12 cellular contexts compared by ENCODE assay signal in genomic region chr19:6457958-6458694, GRCh38. TPM values are rescaled to one million over a fixed set of nuclear protein-coding genes. Genes with fewer than 3 reads are reported as not detected.
DNase-seq lines count a peak whose midpoint lies in the region; ATAC-seq, FAIRE-seq and TF ChIP-seq lines count a peak whose summit lies in the region.
"Had no signal": no experiment of that assay in that cellular context is flagged by ENCODE, and none has a peak within 500 bp of the region (broad histone marks: within the 10 kb centered on the region; RNA-seq: fewer than 3 reads in every experiment).

No MANE protein-coding gene starts in this region.

- no peak overlapping the region for H2BK15ac ChIP-seq in H1 (ENCODE audit: low read length)

- no peak overlapping the region for H2BK12ac ChIP-seq in H1 (ENCODE audit: low read depth, low read length)

- H3K27ac ChIP-seq in SK-N-SH (ENCODE audit: low read depth in 2 of 2, low read length in 1 of 2) = no peak overlapping the region
- H3K27ac ChIP-seq in H1 (ENCODE audit: low read depth, low read length) = no peak overlapping the region

- TF ChIP-seq POLR2A in H1 (IDR thresholded peaks at IDR 0.05; ENCODE audit: control extremely low read depth in 1 of 2, low read depth in 2 of 2, low read length in 2 of 2) = no peak

- no peak overlapping the region for H2AK5ac ChIP-seq in H1 (ENCODE audit: low read depth, low read length)

- H4K91ac ChIP-seq in H1 (replicated peaks; ENCODE audit: insufficient read length, low read length) = no peak overlapping the region

- H3F3A ChIP-seq in SK-N-SH (replicated peaks; ENCODE audit: insufficient read depth) (no peaks in the 10 kb centered on the region), Loucy (ENCODE audit: low read depth) (no peaks in the 10 kb centered on the region)

- POLR2A ChIA-PET in SK-N-SH (lab: Yijun Ruan, JAX) (no interaction called here), H1 (lab: Charles Lee; ENCODE audit: partially characterized antibody) (interaction anchor here (0.8 to 1.2 kb wide), 4 partner anchors 20 to 73 kb away, joined by 3 read pairs; no protein-coding TSS in a partner anchor)

- no peak overlapping the region for H2BK20ac ChIP-seq in H1 (ENCODE audit: low read length)

- H3K56ac ChIP-seq in H1 (replicated peaks; ENCODE audit: insufficient read length, low read depth, low read length) = no peak overlapping the region

- no peak overlapping the region for H3K14ac ChIP-seq in H1 (ENCODE audit: insufficient read length)

- H3K9ac ChIP-seq in SK-N-SH (no peak overlapping the region), Loucy (ENCODE audit: low read depth, low read length, poor library complexity, severe bottlenecking) (peak overlapping the region; percentile 48), H1 (replicated peaks in 1 of 4; ENCODE audit: extremely low read depth in 1 of 4, low read depth in 3 of 4, low read length in 3 of 4) (no peak overlapping the region; a peak in 1 of 7 replicates)

- H3K79me1 ChIP-seq in H1 (ENCODE audit: low read depth, low read length) = no peaks in the 10 kb centered on the region

- no peak overlapping the region for H3K23ac ChIP-seq in H1 (ENCODE audit: insufficient read length)

- TF ChIP-seq EP300 in SK-N-SH (IDR thresholded peaks at IDR 0.05; ENCODE audit: borderline replicate concordance in 1 of 2, low read depth in 1 of 2, low read length in 1 of 2) = no peak
- TF ChIP-seq EP300 in H1 (IDR thresholded peaks at IDR 0.05; ENCODE audit: borderline replicate concordance in 1 of 2, low read depth in 2 of 2, low read length in 2 of 2) = no peak

- no peak for FAIRE-seq in H1 (lab: Jason Lieb, UNC)

- peaks cover 7% of the 10 kb centered on the region for H3K23me2 ChIP-seq in H1 (ENCODE audit: low read depth, low read length)

- no peak for DNase-seq in SK-N-SH
- no peak for DNase-seq in H1 (ENCODE audit: low read depth in 1 of 2, low spot score in 2 of 2)
- DNase-seq in retinal pigment epithelial cell (ENCODE audit: low read depth) = no peak
- DNase-seq in stimulated activated CD4-positive, alpha-beta T cell treated with anti-CD3 and anti-CD28 coated beads, Interleukin-4, amount 100 ng/mL, for 1 hour = no peak
- DNase-seq: activated CD4-positive, CD25-positive, alpha-beta regulatory T cell treated with anti-CD3 and anti-CD28 coated beads, Interleukin-2, amount 50 U/mL, for 72 hours; MG63 had no signal

- peaks cover 0 to 9% of the 10 kb centered on the region in 2 experiments for H3K36me3 ChIP-seq in SK-N-SH (replicated peaks in 1 of 2; ENCODE audit: control insufficient read depth in 1 of 2, insufficient read depth in 2 of 2, low read length in 1 of 2)
- peaks cover 3% of the 10 kb centered on the region; the same call in 1 of the 2 replicates for H3K36me3 ChIP-seq in Loucy (ENCODE audit: insufficient read depth, low read length)
- H3K36me3 ChIP-seq in H1 (ENCODE audit: control insufficient read depth in 2 of 4, insufficient read depth in 4 of 4, low read length in 3 of 4) = peaks cover 5 to 21% (median 10%) of the 10 kb centered on the region in 4 experiments; a peak in 7 of 8 replicates
- H3K36me3 ChIP-seq: MG63 had no signal

- H3K9me3 ChIP-seq in SK-N-SH (no peaks in the 10 kb centered on the region), Loucy (ENCODE audit: insufficient read depth, low read depth, low read length) (no peaks in the 10 kb centered on the region), H1 (ENCODE audit: insufficient read depth in 2 of 2, low read depth in 1 of 2, low read length in 1 of 2) (peaks cover 0 to 8% of the 10 kb centered on the region in 2 experiments; a peak in 1 of 4 replicates)
- H3K9me3 ChIP-seq: MG63 had no signal

- H2AFZ ChIP-seq in SK-N-SH (ENCODE audit: low read depth) (no peak overlapping the region), Loucy (ENCODE audit: low read length) (no peak overlapping the region), H1 (ENCODE audit: low read length) (no peak overlapping the region)

- H3K4me1 ChIP-seq in SK-N-SH (ENCODE audit: control insufficient read depth in 1 of 2, insufficient read depth in 2 of 2, low read depth in 1 of 2, low read length in 1 of 2) (peaks cover 0 to 9% of the 10 kb centered on the region in 2 experiments; a peak in 1 of 4 replicates), Loucy (ENCODE audit: insufficient read depth, low read length, poor library complexity, severe bottlenecking) (peaks cover 12% of the 10 kb centered on the region), H1 (replicated peaks in 1 of 4; ENCODE audit: control insufficient read depth in 3 of 4, insufficient read depth in 4 of 4, low read length in 3 of 4) (peaks cover 0 to 9% (median 0%) of the 10 kb centered on the region in 4 experiments; a peak in 5 of 7 replicates)

- TF ChIP-seq RAD21 in SK-N-SH (IDR thresholded peaks at IDR 0.05; ENCODE audit: low read length) (no peak), H1 (IDR thresholded peaks at IDR 0.05 in 1 of 2, conservative IDR thresholded peaks at IDR 0.05 in 1 of 2; ENCODE audit: low read depth in 2 of 2, low read length in 2 of 2) (no peak)

- H3K4me2 ChIP-seq in SK-N-SH (peak overlapping the region; percentile 96), Loucy (ENCODE audit: low read depth, low read length, poor library complexity, severe bottlenecking) (peak overlapping the region; percentile 88), H1 (ENCODE audit: insufficient read depth in 1 of 2, low read depth in 2 of 2, low read length in 2 of 2) (peak overlapping the region; percentile 27 to 63)

- ATAC-seq in SK-N-SH treated with all-trans-retinoic acid at 6 μM for 48 hours (no peak), GM19452 (IDR thresholded peaks at IDR 0.05; ENCODE audit: unreplicated experiment) (no peak), HG03342 (IDR thresholded peaks at IDR 0.05; ENCODE audit: unreplicated experiment) (no peak)

- H4K8ac ChIP-seq in H1 (ENCODE audit: extremely low read depth, insufficient read depth, low read length) = no peak overlapping the region

- no peak overlapping the region for H2BK120ac ChIP-seq in H1 (replicated peaks; ENCODE audit: low read depth, low read length)

- no peaks in the 10 kb centered on the region for H3K27me3 ChIP-seq in SK-N-SH (ENCODE audit: insufficient read depth)
- no peaks in the 10 kb centered on the region for H3K27me3 ChIP-seq in Loucy (ENCODE audit: insufficient read depth, low read length, poor library complexity, severe bottlenecking)
- no peaks in the 10 kb centered on the region for H3K27me3 ChIP-seq in H1 (replicated peaks in 1 of 4; ENCODE audit: control insufficient read depth in 3 of 4, extremely low read depth in 1 of 4, insufficient read depth in 3 of 4, low read length in 3 of 4)
- H3K27me3 ChIP-seq: MG63 had no signal

- 96% methylated on average over 13 of the region's 17 CpGs for WGBS in SK-N-SH (ENCODE audit: low lambda C conversion rate)
- 80% methylated on average over 16 of the region's 17 CpGs; no CpG with 5 or more reads in 1 of the 2 experiments for WGBS in H1 (ENCODE audit: extremely low coverage in 1 of 2, insufficient coverage in 1 of 2, insufficient read length in 1 of 2, insufficient replicate concordance in 2 of 2, low coverage in 1 of 2, low lambda C conversion rate in 2 of 2, missing lambda C conversion rate in 1 of 2), 2 experiments

- no peak overlapping the region for H2BK5ac ChIP-seq in H1 (ENCODE audit: low read depth, low read length)

- H4K20me1 ChIP-seq in SK-N-SH (ENCODE audit: insufficient read depth) (no peaks in the 10 kb centered on the region), Loucy (ENCODE audit: insufficient read depth, low read length, poor library complexity, severe bottlenecking) (no peaks in the 10 kb centered on the region), H1 (replicated peaks in 1 of 2; ENCODE audit: control insufficient read depth in 1 of 2, insufficient read depth in 2 of 2, low read length in 2 of 2) (no peaks in the 10 kb centered on the region)

- TF ChIP-seq CTCF in SK-N-SH (IDR thresholded peaks at IDR 0.05) (no peak), Loucy (conservative IDR thresholded peaks at IDR 0.05; ENCODE audit: low read length) (no peak), H1 (IDR thresholded peaks at IDR 0.05; ENCODE audit: control extremely low read depth in 1 of 3, insufficient read depth in 1 of 3, low read depth in 1 of 3, low read length in 3 of 3) (no peak), retinal pigment epithelial cell (conservative IDR thresholded peaks at IDR 0.05; ENCODE audit: low read depth, low read length) (no peak)

- H3K18ac ChIP-seq in H1 (ENCODE audit: extremely low read depth, low read length) = no peak overlapping the region

- H3K4ac ChIP-seq in H1 (replicated peaks; ENCODE audit: insufficient read length, low read depth, low read length) = no peak overlapping the region

- H3K9me2 ChIP-seq in SK-N-SH (no peaks in the 10 kb centered on the region), Loucy (replicated peaks; ENCODE audit: low read depth, low read length) (no peaks in the 10 kb centered on the region)

- H3K79me2 ChIP-seq in SK-N-SH (ENCODE audit: insufficient read depth) = no peaks in the 10 kb centered on the region
- peaks cover 5% of the 10 kb centered on the region; the same call in 1 of the 2 replicates for H3K79me2 ChIP-seq in Loucy (ENCODE audit: insufficient read depth, low read length)
- no peaks in the 10 kb centered on the region for H3K79me2 ChIP-seq in H1 (ENCODE audit: control insufficient read depth in 1 of 2, insufficient read depth in 2 of 2, low read length in 2 of 2)

- peak overlapping the region in 1 of 2 experiments; percentile 84; a peak in 2 of 4 replicates for H3K4me3 ChIP-seq in SK-N-SH (ENCODE audit: low read depth in 2 of 2, low read length in 1 of 2)
- H3K4me3 ChIP-seq in Loucy (ENCODE audit: low read length, poor library complexity, severe bottlenecking) = peak overlapping the region; percentile 78
- no peak overlapping the region for H3K4me3 ChIP-seq in H1 (ENCODE audit: extremely low read depth in 1 of 4, insufficient read depth in 2 of 4, low read depth in 3 of 4, low read length in 4 of 4)
- peak overlapping the region; percentile 70 for H3K4me3 ChIP-seq in retinal pigment epithelial cell (ENCODE audit: low read length)

- H4K5ac ChIP-seq in H1 (ENCODE audit: insufficient read length, low read depth, low read length) = no peak overlapping the region

- CTCF ChIA-PET in SK-N-SH (lab: Yijun Ruan, JAX) = no interaction called here
- CTCF ChIA-PET in H1 (lab: Charles Lee; ENCODE audit: partially characterized antibody) = interaction anchor here (1.0 to 1.8 kb wide), 3 partner anchors 11 to 23 kb away, joined by 3 to 5 read pairs (median 5); partner anchors contain the start of gene DENND1C

RNA-seq across cellular contexts. Expression of gene SLC25A23, which starts 1.5 kb away (rescaled TPM):
- polyA plus RNA-seq in SK-N-SH (2012; rRNA removed) (9.4 and 10.9 TPM in 2 replicates), H1 (2011; rRNA removed) (18.0 and 31.5 TPM in 2 replicates)
- polyA plus RNA-seq in SK-N-SH (2012; cell fraction: cytosol; rRNA removed) = 6.3 and 9.1 TPM in 2 replicates
- 27.1 and 28.0 TPM in 2 replicates for polyA plus RNA-seq in SK-N-SH (2012; cell fraction: nucleus; rRNA removed)
- 48.1 and 54.0 TPM in 2 replicates for total RNA-seq in H1 (2021; fragmentation: NEBNext Ultra II Directional; extraction: Animal tissue kit (Norgen Biotek cat#: 25700))
- 18.1 TPM for polyA plus RNA-seq in H1 (2011; cell fraction: cytosol; rRNA removed)
- polyA plus RNA-seq in H1 (2011; cell fraction: nucleus; rRNA removed) = 23.6 TPM
- polyA plus RNA-seq in H1 (2012, experiment 1 of 2) = 45.9 to 52.0 TPM (median 51.1 TPM) in 4 replicates
- 52.2 TPM for polyA plus RNA-seq in H1 (2012, experiment 2 of 2)
- 55.6 TPM for polyA plus RNA-seq in H1 (2013, experiment 1 of 2)
- polyA plus RNA-seq in H1 (2013, experiment 2 of 2) = 57.5 TPM
- polyA minus RNA-seq in H1 (2011; rRNA and poly(A)+ RNA removed) = 11.9 and 19.4 TPM in 2 replicates
- polyA minus RNA-seq in H1 (2011; cell fraction: cytosol; rRNA and poly(A)+ RNA removed) = 33.5 TPM
- 17.9 TPM for polyA minus RNA-seq in H1 (2011; cell fraction: nucleus; rRNA and poly(A)+ RNA removed)

RNA-seq across cellular contexts. Expression of gene CRB3, which starts 5.9 kb away (rescaled TPM):
- polyA plus RNA-seq in SK-N-SH (2012; rRNA removed) (not detected in 2 replicates), H1 (2011; rRNA removed) (24.6 and 33.7 TPM in 2 replicates)
- polyA plus RNA-seq in SK-N-SH (2012; cell fraction: cytosol; rRNA removed) = 0.01 TPM in 1 of 2 replicates, not detected in the other
- polyA plus RNA-seq in SK-N-SH (2012; cell fraction: nucleus; rRNA removed) = 0.06 TPM in 1 of 2 replicates, not detected in the other
- 21.1 and 24.6 TPM in 2 replicates for total RNA-seq in H1 (2021; fragmentation: NEBNext Ultra II Directional; extraction: Animal tissue kit (Norgen Biotek cat#: 25700))
- 19.3 TPM for polyA plus RNA-seq in H1 (2011; cell fraction: cytosol; rRNA removed)
- 16.0 TPM for polyA plus RNA-seq in H1 (2011; cell fraction: nucleus; rRNA removed)
- polyA plus RNA-seq in H1 (2012, experiment 1 of 2) = 12.4 to 17.6 TPM (median 16.4 TPM) in 4 replicates
- polyA plus RNA-seq in H1 (2012, experiment 2 of 2) = 18.0 TPM
- polyA plus RNA-seq in H1 (2013, experiment 1 of 2) = 17.0 TPM
- 19.9 TPM for polyA plus RNA-seq in H1 (2013, experiment 2 of 2)
- 6.2 and 6.6 TPM in 2 replicates for polyA minus RNA-seq in H1 (2011; rRNA and poly(A)+ RNA removed)
- 14.1 TPM for polyA minus RNA-seq in H1 (2011; cell fraction: cytosol; rRNA and poly(A)+ RNA removed)
- 9.0 TPM for polyA minus RNA-seq in H1 (2011; cell fraction: nucleus; rRNA and poly(A)+ RNA removed)
- polyA plus RNA-seq: AG04450, fibroblast of lung had no signal

RNA-seq across cellular contexts. Expression of gene DENND1C, which starts 23.5 kb away (rescaled TPM):
- polyA plus RNA-seq in SK-N-SH (2012; rRNA removed) = 0.05 and 0.11 TPM in 2 replicates
- polyA plus RNA-seq in SK-N-SH (2012; cell fraction: cytosol; rRNA removed) = 0.03 and 0.04 TPM in 2 replicates
- 0.08 and 0.12 TPM in 2 replicates for polyA plus RNA-seq in SK-N-SH (2012; cell fraction: nucleus; rRNA removed)
- 3.7 and 4.0 TPM in 2 replicates for total RNA-seq in H1 (2021; fragmentation: NEBNext Ultra II Directional; extraction: Animal tissue kit (Norgen Biotek cat#: 25700))
- polyA plus RNA-seq in H1 (2011; rRNA removed) = 3.6 and 3.9 TPM in 2 replicates
- 2.6 TPM for polyA plus RNA-seq in H1 (2011; cell fraction: cytosol; rRNA removed)
- polyA plus RNA-seq in H1 (2011; cell fraction: nucleus; rRNA removed) = 3.6 TPM
- polyA plus RNA-seq in H1 (2012, experiment 1 of 2) = 19.7 to 29.2 TPM (median 22.4 TPM) in 4 replicates
- 15.8 TPM for polyA plus RNA-seq in H1 (2012, experiment 2 of 2)
- 5.4 TPM for polyA plus RNA-seq in H1 (2013, experiment 1 of 2)
- 5.5 TPM for polyA plus RNA-seq in H1 (2013, experiment 2 of 2)
- polyA minus RNA-seq in H1 (2011; rRNA and poly(A)+ RNA removed) = 0.91 and 1.1 TPM in 2 replicates
- 1.8 TPM for polyA minus RNA-seq in H1 (2011; cell fraction: cytosol; rRNA and poly(A)+ RNA removed)
- polyA minus RNA-seq in H1 (2011; cell fraction: nucleus; rRNA and poly(A)+ RNA removed) = 1.6 TPM
- total RNA-seq: fibroblast of lung had no signal
- polyA plus RNA-seq: AG04450, fibroblast of lung had no signal

RNA-seq across cellular contexts. Expression of gene SLC25A41, which starts 24.6 kb away (rescaled TPM):
- 0.06 and 0.12 TPM in 2 replicates for polyA plus RNA-seq in SK-N-SH (2012; rRNA removed)
- 0.03 and 0.05 TPM in 2 replicates for polyA plus RNA-seq in SK-N-SH (2012; cell fraction: cytosol; rRNA removed)
- 0.25 and 0.31 TPM in 2 replicates for polyA plus RNA-seq in SK-N-SH (2012; cell fraction: nucleus; rRNA removed)
- total RNA-seq in H1 (2021; fragmentation: NEBNext Ultra II Directional; extraction: Animal tissue kit (Norgen Biotek cat#: 25700)) = 0.77 TPM in 1 of 2 replicates, not detected in the other
- 0.50 and 0.72 TPM in 2 replicates for polyA plus RNA-seq in H1 (2011; rRNA removed)
- 0.97 TPM for polyA plus RNA-seq in H1 (2011; cell fraction: cytosol; rRNA removed)
- 2.2 TPM for polyA plus RNA-seq in H1 (2011; cell fraction: nucleus; rRNA removed)
- 0.55 to 1.2 TPM (median 0.88 TPM) in 4 replicates for polyA plus RNA-seq in H1 (2012, experiment 1 of 2)
- 0.83 TPM for polyA plus RNA-seq in H1 (2012, experiment 2 of 2)
- 0.22 TPM for polyA plus RNA-seq in H1 (2013, experiment 1 of 2)
- 0.22 TPM for polyA plus RNA-seq in H1 (2013, experiment 2 of 2)
- 0.38 TPM in 1 of 2 replicates, not detected in the other for polyA minus RNA-seq in H1 (2011; rRNA and poly(A)+ RNA removed)
- not detected for polyA minus RNA-seq in H1 (2011; cell fraction: cytosol; rRNA and poly(A)+ RNA removed)
- polyA minus RNA-seq in H1 (2011; cell fraction: nucleus; rRNA and poly(A)+ RNA removed) = not detected
- polyA plus RNA-seq: AG04450, fibroblast of lung had no signal

RNA-seq across cellular contexts. Expression of gene KHSRP, which starts 33.5 kb away (rescaled TPM):
- polyA plus RNA-seq in SK-N-SH (2012; rRNA removed) (57.1 and 96.8 TPM in 2 replicates), H1 (2011; rRNA removed) (143 and 235 TPM in 2 replicates)
- polyA plus RNA-seq in SK-N-SH (2012; cell fraction: cytosol; rRNA removed) = 50.4 and 82.3 TPM in 2 replicates
- 78.4 and 95.7 TPM in 2 replicates for polyA plus RNA-seq in SK-N-SH (2012; cell fraction: nucleus; rRNA removed)
- total RNA-seq in H1 (2021; fragmentation: NEBNext Ultra II Directional; extraction: Animal tissue kit (Norgen Biotek cat#: 25700)) = 573 and 582 TPM in 2 replicates
- 164 TPM for polyA plus RNA-seq in H1 (2011; cell fraction: cytosol; rRNA removed)
- polyA plus RNA-seq in H1 (2011; cell fraction: nucleus; rRNA removed) = 312 TPM
- 535 to 570 TPM (median 550 TPM) in 4 replicates for polyA plus RNA-seq in H1 (2012, experiment 1 of 2)
- polyA plus RNA-seq in H1 (2012, experiment 2 of 2) = 371 TPM
- polyA plus RNA-seq in H1 (2013, experiment 1 of 2) = 276 TPM
- polyA plus RNA-seq in H1 (2013, experiment 2 of 2) = 265 TPM
- 157 and 182 TPM in 2 replicates for polyA minus RNA-seq in H1 (2011; rRNA and poly(A)+ RNA removed)
- polyA minus RNA-seq in H1 (2011; cell fraction: cytosol; rRNA and poly(A)+ RNA removed) = 249 TPM
- 152 TPM for polyA minus RNA-seq in H1 (2011; cell fraction: nucleus; rRNA and poly(A)+ RNA removed)

Comparison
In these comparisons a context has a peak if more than half of its experiments do, and no peak if none do; other contexts are left out.
1. H3K4me2 ChIP-seq: peak in every context shown above with its lines; median percentile 96 in SK-N-SH; 88 in Loucy; 45 in H1.
2. H3K4me3 ChIP-seq: peak in Loucy (single experiment) and retinal pigment epithelial cell (single experiment); none in H1 (0 of 4).
3. RNA of gene CRB3, which starts 5.9 kb away (polyA plus RNA-seq): 12.4 to 33.7 TPM in H1; 0.01 to 0.06 TPM in SK-N-SH; every median in the first group is over 10 times any median in the second.
4. Of the 17 proteins assayed by ChIP-seq in both H1 and SK-N-SH: peak only in H1: JUND; only in SK-N-SH: none; in both: none; in neither: 16.